In genomic region chr20:22586645-22587310, GRCh38 we compare ENCODE assay signal across 1 cellular context.
TF ChIP-seq lines count a peak whose summit lies in the region.

No MANE protein-coding gene starts in this region.

TF ChIP-seq in HepG2, 621 proteins besides CTCF, POLR2A, EP300 and RAD21 (continued from another document):
- TF ChIP-seq ZNF142 (CRISPR knock-in tag; IDR thresholded peaks at IDR 0.05) (peak; percentile 71; the same call in 1 of the 2 replicates), ELF1 (CRISPR knock-in tag; IDR thresholded peaks at IDR 0.05) (peak; percentile 49; the same call in 1 of the 2 replicates), ZNF777 (CRISPR knock-in tag; IDR thresholded peaks at IDR 0.05) (peak; percentile 65; the same call in 1 of the 2 replicates), RXRB (CRISPR knock-in tag; IDR thresholded peaks at IDR 0.05; ENCODE audit: borderline replicate concordance) (peak; percentile 96), AHR (CRISPR knock-in tag; IDR thresholded peaks at IDR 0.05) (peak; percentile 79; the same call in 1 of the 2 replicates), BORCS8-MEF2B (CRISPR knock-in tag; IDR thresholded peaks at IDR 0.05) (no peak), KIAA2018 (CRISPR knock-in tag; IDR thresholded peaks at IDR 0.05; ENCODE audit: borderline replicate concordance) (0 out of 2 replicates have a peak, but pooled peaks have one; percentile 53), TEAD3 (CRISPR knock-in tag; optimal IDR thresholded peaks at IDR 0.05; ENCODE audit: borderline replicate concordance) (peak; percentile 13)
- TF ChIP-seq, protein P1, sequence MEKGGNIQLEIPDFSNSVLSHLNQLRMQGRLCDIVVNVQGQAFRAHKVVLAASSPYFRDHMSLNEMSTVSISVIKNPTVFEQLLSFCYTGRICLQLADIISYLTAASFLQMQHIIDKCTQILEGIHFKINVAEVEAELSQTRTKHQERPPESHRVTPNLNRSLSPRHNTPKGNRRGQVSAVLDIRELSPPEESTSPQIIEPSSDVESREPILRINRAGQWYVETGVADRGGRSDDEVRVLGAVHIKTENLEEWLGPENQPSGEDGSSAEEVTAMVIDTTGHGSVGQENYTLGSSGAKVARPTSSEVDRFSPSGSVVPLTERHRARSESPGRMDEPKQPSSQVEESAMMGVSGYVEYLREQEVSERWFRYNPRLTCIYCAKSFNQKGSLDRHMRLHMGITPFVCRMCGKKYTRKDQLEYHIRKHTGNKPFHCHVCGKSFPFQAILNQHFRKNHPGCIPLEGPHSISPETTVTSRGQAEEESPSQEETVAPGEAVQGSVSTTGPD (CRISPR knock-in tag; IDR thresholded peaks at IDR 0.05): no peak
